13 cellular contexts compared by ENCODE assay signal in genomic region chr15:82535566-82536408, GRCh38. TPM values are rescaled to one million over a fixed set of nuclear protein-coding genes. Genes with fewer than 3 reads are reported as not detected.
DNase-seq lines count a peak whose midpoint lies in the region; ATAC-seq, FAIRE-seq and TF ChIP-seq lines count a peak whose summit lies in the region.
"Had no signal": no experiment of that assay in that cellular context is flagged by ENCODE, and none has a peak within 500 bp of the region (broad histone marks: within the 10 kb centered on the region; RNA-seq: fewer than 3 reads in every experiment).

No MANE protein-coding gene starts in this region.

- H3K4me3 Mint-ChIP-seq in activated T-cell treated with anti-CD3 and anti-CD28 coated beads, Interleukin-2, amount 50 U/mL, for 24 hours = peak overlapping the region; percentile 99

- WGBS in small intestine, 3 donors = 64 to 73% (median 71%) methylated on average over 9 of the region's 9 CpGs

- H3K4me3 ChIP-seq in Loucy (ENCODE audit: low read length, poor library complexity, severe bottlenecking) (peak overlapping the region; percentile 99), upper lobe of right lung (no peak overlapping the region), small intestine (ENCODE audit: low read depth in 1 of 2, low read length in 2 of 2) (no peak overlapping the region)

- H3K4me1 ChIP-seq in Loucy (ENCODE audit: insufficient read depth, low read length, poor library complexity, severe bottlenecking) (peaks cover 26% of the 10 kb centered on the region), upper lobe of right lung (peaks cover 15% of the 10 kb centered on the region), small intestine (ENCODE audit: control insufficient read depth in 2 of 2, insufficient read depth in 1 of 2, low read depth in 1 of 2, low read length in 1 of 2) (peaks cover 0 to 5% of the 10 kb centered on the region in 2 donors)

- H3K36me3 ChIP-seq in Loucy (ENCODE audit: insufficient read depth, low read length) (peaks cover 59% of the 10 kb centered on the region; the same call in 1 of the 2 replicates), upper lobe of right lung (peaks cover 48% of the 10 kb centered on the region), small intestine (ENCODE audit: control insufficient read depth in 2 of 2, insufficient read depth in 2 of 2, low read length in 2 of 2) (peaks cover 17 to 19% of the 10 kb centered on the region in 2 donors)

- H3K9me3 ChIP-seq in Loucy (ENCODE audit: insufficient read depth, low read depth, low read length) = no peaks in the 10 kb centered on the region
- no peaks in the 10 kb centered on the region for H3K9me3 ChIP-seq in upper lobe of right lung
- H3K9me3 ChIP-seq in small intestine (ENCODE audit: control insufficient read depth, low read depth) = no peaks in the 10 kb centered on the region

- H3K79me2 ChIP-seq in Loucy (ENCODE audit: insufficient read depth, low read length) = peaks cover 53% of the 10 kb centered on the region

- H2AFZ ChIP-seq in Loucy (ENCODE audit: low read length) = no peak overlapping the region

- intact Hi-C loops in posterior vena cava (cut with DNase I) (loop anchor here (10.0 kb wide), 1 partner anchor 469 kb away; no protein-coding TSS in a partner anchor), upper lobe of right lung (cut with DNase I) (no loop called here)

- FAIRE-seq in small intestine (lab: Jason Lieb, UNC) = no peak

- H3K27ac Mint-ChIP-seq in activated T-cell treated with anti-CD3 and anti-CD28 coated beads, Interleukin-2, amount 50 U/mL, for 24 hours = peak overlapping the region; percentile 98
- peak overlapping the region; percentile 95 to 98 for H3K27ac Mint-ChIP-seq in activated naive CD4-positive, alpha-beta T cell treated with anti-CD3 and anti-CD28 coated beads, Interleukin-2, amount 50 U/mL, for 72 hours

- H3K27me3 Mint-ChIP-seq in activated T-cell treated with anti-CD3 and anti-CD28 coated beads, Interleukin-2, amount 50 U/mL, for 24 hours = no peaks in the 10 kb centered on the region

- H3K27me3 ChIP-seq in Loucy (ENCODE audit: insufficient read depth, low read length, poor library complexity, severe bottlenecking) = peaks cover 10% of the 10 kb centered on the region
- H3K27me3 ChIP-seq in upper lobe of right lung = no peaks in the 10 kb centered on the region
- no peaks in the 10 kb centered on the region for H3K27me3 ChIP-seq in small intestine (ENCODE audit: control insufficient read depth in 2 of 2, insufficient read depth in 2 of 2, low read length in 2 of 2)

- peak overlapping the region; percentile 83 for H3K4me2 ChIP-seq in Loucy (ENCODE audit: low read depth, low read length, poor library complexity, severe bottlenecking)

- no peaks in the 10 kb centered on the region for H3K9me3 Mint-ChIP-seq in activated T-cell treated with anti-CD3 and anti-CD28 coated beads, Interleukin-2, amount 50 U/mL, for 24 hours
- no peaks in the 10 kb centered on the region for H3K9me3 Mint-ChIP-seq in activated naive CD4-positive, alpha-beta T cell treated with anti-CD3 and anti-CD28 coated beads, Interleukin-2, amount 50 U/mL, for 72 hours

- ATAC-seq in activated naive CD4-positive, alpha-beta T cell treated with anti-CD3 and anti-CD28 coated beads, Interleukin-2, amount 50 U/mL, for 72 hours = no peak
- ATAC-seq in upper lobe of right lung = no peak
- ATAC-seq: sciatic nerve had no signal

- H3F3A ChIP-seq in Loucy (ENCODE audit: low read depth) = 0 out of 2 replicates have a peak, but pooled peaks cover 8% of the 10 kb centered on the region

- peaks cover 34% of the 10 kb centered on the region for H3K4me1 Mint-ChIP-seq in activated T-cell treated with anti-CD3 and anti-CD28 coated beads, Interleukin-2, amount 50 U/mL, for 24 hours (ENCODE audit: low read depth)

- no peaks in the 10 kb centered on the region for H3K9me2 ChIP-seq in Loucy (replicated peaks; ENCODE audit: low read depth, low read length)

- H3K27ac ChIP-seq in upper lobe of right lung = no peak overlapping the region
- no peak overlapping the region for H3K27ac ChIP-seq in small intestine (ENCODE audit: low read depth in 1 of 2, low read length in 1 of 2)

- H3K36me3 Mint-ChIP-seq in activated T-cell treated with anti-CD3 and anti-CD28 coated beads, Interleukin-2, amount 50 U/mL, for 24 hours (ENCODE audit: low read depth) = peaks cover 86% of the 10 kb centered on the region
- H3K36me3 Mint-ChIP-seq in activated naive CD4-positive, alpha-beta T cell treated with anti-CD3 and anti-CD28 coated beads, Interleukin-2, amount 50 U/mL, for 72 hours = peaks cover 45 to 57% of the 10 kb centered on the region in 2 donors

- DNase-seq in activated T-cell treated with anti-CD3 and anti-CD28 coated beads, Interleukin-2, amount 50 U/mL, for 24 hours = peak; percentile 54
- no peak for DNase-seq in activated T-cell treated with anti-CD3 and anti-CD28 coated beads, Interleukin-2, amount 50 U/mL, for 1 hour
- DNase-seq in activated naive CD4-positive, alpha-beta T cell treated with anti-CD3 and anti-CD28 coated beads, Interleukin-2, amount 50 U/mL, for 72 hours (ENCODE audit: low spot score in 2 of 2) = peak in 1 of 2 donors; percentile 10
- DNase-seq in posterior vena cava (ENCODE audit: low spot score) (peak; percentile 28), UCSD-AML1 (lab: John Stamatoyannopoulos, UW; ENCODE audit: unreplicated experiment) (no peak), upper lobe of right lung (no peak), small intestine (no peak)
- DNase-seq: effector CD8-positive, alpha-beta T cell; GF-D8; hypothalamus; NCI-H1694 had no signal

- H4K20me1 ChIP-seq in Loucy (ENCODE audit: insufficient read depth, low read length, poor library complexity, severe bottlenecking) = peaks cover 48% of the 10 kb centered on the region

- TF ChIP-seq CTCF in Loucy (conservative IDR thresholded peaks at IDR 0.05; ENCODE audit: low read length) (no peak), upper lobe of right lung (IDR thresholded peaks at IDR 0.05) (no peak)

- H3K9ac ChIP-seq in Loucy (ENCODE audit: low read depth, low read length, poor library complexity, severe bottlenecking) = peak overlapping the region; percentile 99

RNA-seq across cellular contexts. Expression of gene RPS17, which starts 4.5 kb away (rescaled TPM):
- total RNA-seq in activated naive CD4-positive, alpha-beta T cell treated with anti-CD3 and anti-CD28 coated beads, Interleukin-2, amount 50 U/mL, for 72 hours = 1,000 to 10,000 TPM; 3,116 to 3,713 TPM
- total RNA-seq in posterior vena cava (1,000 to 10,000 TPM; 1,284 to 1,450 TPM), upper lobe of right lung (1,176 TPM)
- polyA plus RNA-seq in small intestine = 1,000 to 10,000 TPM; 1,800 to 5,833 (median 3,687) TPM

Comparison
In these comparisons a context has a peak if more than half of its experiments do, and no peak if none do; other contexts are left out.
1. DNase-seq: peak in activated T-cell treated with anti-CD3 and anti-CD28 coated beads, Interleukin-2, amount 50 U/mL, for 24 hours (single experiment) and posterior vena cava (single experiment); none in activated T-cell treated with anti-CD3 and anti-CD28 coated beads, Interleukin-2, amount 50 U/mL, for 1 hour (single experiment), UCSD-AML1 (single experiment), upper lobe of right lung (single experiment) and small intestine (single experiment).